ENCODE assay signal across 1 cellular context in genomic region chr2:161982548-161982947, GRCh38.
TF ChIP-seq lines count a peak whose summit lies in the region.

No MANE protein-coding gene starts in this region.

TF ChIP-seq in IMR-90, 13 proteins besides CTCF, POLR2A, EP300 and RAD21:
- TF ChIP-seq MXI1 (IDR thresholded peaks at IDR 0.05; ENCODE audit: borderline replicate concordance, low read depth, low read length) (no peak), SMC3 (IDR thresholded peaks at IDR 0.05; ENCODE audit: low read depth, low read length) (no peak)
